Comparison of ENCODE assay signal across 11 cellular contexts in the genomic region with DNA sequence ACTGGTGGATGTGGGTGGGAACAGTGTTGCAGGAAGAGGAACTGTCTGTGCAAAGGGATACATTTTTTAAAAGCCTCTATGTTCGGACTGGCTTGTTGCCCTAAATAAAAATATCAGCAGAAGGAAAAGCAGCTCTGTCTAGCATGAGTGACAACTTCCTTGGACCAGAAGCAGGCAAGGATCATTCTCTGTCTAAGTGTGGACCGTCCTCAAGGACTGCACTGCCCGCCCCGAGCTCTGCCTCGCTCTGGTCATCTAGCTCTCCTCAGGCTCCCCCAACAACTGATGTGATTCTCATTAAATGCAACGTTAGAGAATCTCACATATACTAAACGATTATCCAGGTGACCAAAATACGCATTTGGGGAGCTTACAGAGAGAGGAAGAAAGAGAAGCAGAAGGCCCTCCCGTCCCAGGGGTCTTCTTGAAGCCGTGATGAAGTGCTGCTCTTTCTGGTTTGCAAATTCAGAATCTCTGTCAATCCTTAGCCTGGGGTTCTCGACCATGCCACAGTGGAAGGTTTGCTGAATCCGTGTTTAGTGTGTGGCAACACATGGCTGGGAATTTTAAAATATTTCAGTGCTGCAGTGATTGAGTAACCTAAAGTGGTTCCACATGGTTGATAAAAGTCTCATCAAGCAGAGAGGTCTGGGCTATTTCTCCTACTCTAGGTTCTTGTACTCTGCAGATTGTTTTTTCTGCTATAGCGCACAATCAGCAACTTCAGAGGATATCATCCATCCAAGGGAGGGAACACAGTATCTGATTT.
DNase-seq lines count a peak whose midpoint lies in the region; ATAC-seq and TF ChIP-seq lines count a peak whose summit lies in the region.
"Had no signal": no experiment of that assay in that cellular context is flagged by ENCODE, and none has a peak within 500 bp of the region (broad histone marks: within the 10 kb centered on the region; RNA-seq: fewer than 3 reads in every experiment).

No MANE protein-coding gene starts in this region.

- DNase-seq in activated CD4-positive, alpha-beta T cell treated with anti-CD3 and anti-CD28 coated beads, Interleukin-2, amount 10 ng/mL, durations not matched to agents 24 days and 14 days = peak; percentile 37
- no peak for DNase-seq in activated CD4-positive, alpha-beta T cell treated with anti-CD3 and anti-CD28 coated beads for 4 hours
- DNase-seq in astrocyte of the spinal cord (ENCODE audit: low read depth, low spot score) = peak; percentile 22
- DNase-seq in type B pancreatic cell (ENCODE audit: extremely low spot score, unreplicated experiment) = no peak
- DNase-seq in NOMO-1 treated with dmso at 0.1 percent for 144 hours (lab: John Stamatoyannopoulos, UW; ENCODE audit: unreplicated experiment) = no peak
- DNase-seq in C1 segment of cervical spinal cord (lab: John Stamatoyannopoulos, UW) = no peak
- no peak for DNase-seq in NCI-H1092 (lab: John Stamatoyannopoulos, UW)
- DNase-seq: occipital lobe; stimulated activated naive CD4-positive, alpha-beta T cell treated with Interleukin-2 at 50 U/mL for 16 hours had no signal

- no peaks in the 10 kb centered on the region for H3K36me3 Mint-ChIP-seq in activated CD4-positive, alpha-beta T cell treated with anti-CD3 and anti-CD28 coated beads, Interleukin-2, amount 10 ng/mL, durations not matched to agents 24 days and 14 days (ENCODE audit: low read depth)
- no peaks in the 10 kb centered on the region for H3K36me3 Mint-ChIP-seq in type B pancreatic cell

- no peak for TF ChIP-seq CTCF in astrocyte of the spinal cord (IDR thresholded peaks at IDR 0.05; ENCODE audit: low read depth, low read length)
- TF ChIP-seq CTCF in type B pancreatic cell (conservative IDR thresholded peaks at IDR 0.05) = no peak

- peak; percentile 39 for ATAC-seq in HG02973 (IDR thresholded peaks at IDR 0.05; ENCODE audit: unreplicated experiment)
- ATAC-seq: A549 had no signal

- peaks cover 2% of the 10 kb centered on the region for H3K4me1 Mint-ChIP-seq in activated CD4-positive, alpha-beta T cell treated with anti-CD3 and anti-CD28 coated beads, Interleukin-2, amount 10 ng/mL, durations not matched to agents 24 days and 14 days
- peaks cover 41% of the 10 kb centered on the region for H3K4me1 Mint-ChIP-seq in type B pancreatic cell (ENCODE audit: unreplicated experiment)

- H3K4me3 Mint-ChIP-seq in activated CD4-positive, alpha-beta T cell treated with anti-CD3 and anti-CD28 coated beads, Interleukin-2, amount 10 ng/mL, durations not matched to agents 24 days and 14 days = no peak overlapping the region
- H3K4me3 Mint-ChIP-seq in type B pancreatic cell = peak overlapping the region; percentile 51

- in situ Hi-C loops in astrocyte of the spinal cord (cut with HindIII; ENCODE audit: low sequenced_read_pairs) = no loop called here

- peaks cover 11% of the 10 kb centered on the region for H3K9me3 Mint-ChIP-seq in activated CD4-positive, alpha-beta T cell treated with anti-CD3 and anti-CD28 coated beads, Interleukin-2, amount 10 ng/mL, durations not matched to agents 24 days and 14 days
- H3K9me3 Mint-ChIP-seq in type B pancreatic cell = peaks cover 5% of the 10 kb centered on the region

- no peak overlapping the region for H3K4me3 ChIP-seq in astrocyte of the spinal cord (ENCODE audit: low read depth, low read length)
- H3K4me3 ChIP-seq: A549 had no signal

- H3K27me3 Mint-ChIP-seq in activated CD4-positive, alpha-beta T cell treated with anti-CD3 and anti-CD28 coated beads, Interleukin-2, amount 10 ng/mL, durations not matched to agents 24 days and 14 days = peaks cover 2% of the 10 kb centered on the region
- H3K27me3 Mint-ChIP-seq in type B pancreatic cell = no peaks in the 10 kb centered on the region

- intact Hi-C loops in activated CD4-positive, alpha-beta T cell treated with anti-CD3 and anti-CD28 coated beads, Interleukin-2, amount 10 ng/mL, durations not matched to agents 24 days and 14 days (cut with micrococcal nuclease) = no loop called here

- no peak overlapping the region for H3K27ac Mint-ChIP-seq in activated CD4-positive, alpha-beta T cell treated with anti-CD3 and anti-CD28 coated beads, Interleukin-2, amount 10 ng/mL, durations not matched to agents 24 days and 14 days
- peak overlapping the region; percentile 26 for H3K27ac Mint-ChIP-seq in type B pancreatic cell

Comparison
In these comparisons a context has a peak if more than half of its experiments do, and no peak if none do; other contexts are left out.
1. DNase-seq: peak in activated CD4-positive, alpha-beta T cell treated with anti-CD3 and anti-CD28 coated beads, Interleukin-2, amount 10 ng/mL, durations not matched to agents 24 days and 14 days (single experiment) and astrocyte of the spinal cord (single experiment); none in activated CD4-positive, alpha-beta T cell treated with anti-CD3 and anti-CD28 coated beads for 4 hours (0 of 2), type B pancreatic cell (single experiment), NOMO-1 treated with dmso at 0.1 percent for 144 hours (single experiment), C1 segment of cervical spinal cord (0 of 14) and NCI-H1092 (single experiment).